In the genomic region with DNA sequence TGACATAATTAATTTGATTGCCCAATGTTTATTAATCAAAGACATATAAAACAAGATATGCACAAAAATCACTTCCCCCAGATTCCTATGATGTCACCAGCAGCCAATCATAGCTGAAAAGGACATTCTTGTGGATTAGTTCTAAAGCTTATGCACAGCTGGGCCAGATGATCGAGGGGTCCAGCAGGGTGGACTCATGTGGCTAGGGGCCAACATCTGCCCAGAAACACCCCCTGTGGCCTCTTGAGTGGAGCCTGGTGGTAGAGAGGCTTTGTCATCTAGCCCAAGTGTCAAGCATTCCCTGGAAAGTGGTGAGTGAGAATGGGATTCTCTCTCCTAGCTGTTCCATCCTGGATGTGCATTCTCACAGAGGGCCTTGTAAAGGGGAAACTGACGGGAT, we compare ENCODE assay signal across 8 cellular contexts.
"Had no signal": no experiment of that assay in that cellular context is flagged by ENCODE, and none has a peak within 500 bp of the region (broad histone marks: within the 10 kb centered on the region; RNA-seq: fewer than 3 reads in every experiment).

No MANE protein-coding gene starts in this region.

- H3K9me3 ChIP-seq: HAP-1 had no signal

- H3K4me3 ChIP-seq: GM23248, GM23338, HAP-1 had no signal

- H3K36me3 ChIP-seq: HAP-1 had no signal

- H3K27ac Mint-ChIP-seq: GM23338, H9, HFFc6 had no signal

- H3K4me2 ChIP-seq: GM23338 had no signal

- H3K4me3 Mint-ChIP-seq: GM23338, H9, HFFc6 had no signal

- H3K27ac ChIP-seq: GM23248 had no signal

- H3K9ac ChIP-seq: GM23248 had no signal

- H2AFZ ChIP-seq: GM23248, GM23338 had no signal

- DNase-seq: GM23248, GOT3, H7, H9, HCEC 1CT, HFFc6 had no signal

- H3K4me1 ChIP-seq: HAP-1 had no signal

- H3K4me1 Mint-ChIP-seq: GM23338, H9 had no signal
